12 cellular contexts compared by ENCODE assay signal in the genomic region with DNA sequence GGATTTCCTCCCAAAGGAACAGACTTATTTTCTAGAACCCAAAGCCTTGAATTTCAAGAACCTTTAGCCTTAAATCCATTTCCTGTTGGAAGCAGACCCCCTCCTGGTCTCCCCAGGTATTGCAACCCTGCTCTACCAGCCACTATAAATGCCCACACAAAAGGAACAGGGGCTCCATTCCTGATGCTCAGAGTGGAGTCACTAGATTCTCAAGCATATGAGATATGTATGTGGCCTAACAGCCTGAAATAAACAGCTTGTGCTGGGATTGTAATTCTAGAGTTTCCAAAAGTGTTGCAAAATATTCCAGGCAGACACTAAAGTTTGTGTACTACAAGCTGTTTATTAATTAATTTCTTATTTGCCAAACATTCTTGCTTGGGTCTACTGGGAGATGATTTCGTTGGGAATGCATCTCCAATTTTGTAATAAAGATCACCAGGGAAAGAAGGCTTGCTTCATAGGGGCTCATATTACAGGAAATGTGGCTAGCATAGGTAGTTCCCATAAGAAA. TPM values are rescaled to one million over a fixed set of nuclear protein-coding genes. Genes with fewer than 3 reads are reported as not detected.
A peak's percentile ranks its signal among the peaks of the same experiment; 100 is the strongest.
DNase-seq lines count a peak whose midpoint lies in the region; ATAC-seq and TF ChIP-seq lines count a peak whose summit lies in the region.
"Had no signal": no experiment of that assay in that cellular context is flagged by ENCODE, and none has a peak within 500 bp of the region (broad histone marks: within the 10 kb centered on the region; RNA-seq: fewer than 3 reads in every experiment).

No MANE protein-coding gene starts in this region.

- intact Hi-C loops in OCI-LY7 (cut with micrococcal nuclease; ENCODE audit: unreplicated experiment): no loop called here
- intact Hi-C loops in psoas muscle (cut with DNase I): no loop called here

- H3K27me3 ChIP-seq in DND-41 (ENCODE audit: insufficient read depth, low read length, poor library complexity) (peaks cover 3% of the 10 kb centered on the region), psoas muscle (ENCODE audit: insufficient read depth in 3 of 3, low read length in 2 of 3) (no peaks in the 10 kb centered on the region)

- WGBS in psoas muscle, 3 donors: 39 to 55% (median 40%) methylated on average over 1 of the region's 1 CpG

- H4K20me1 ChIP-seq in DND-41 (ENCODE audit: insufficient read depth, low read length) (no peaks in the 10 kb centered on the region), OCI-LY7 (ENCODE audit: insufficient read depth, low read length) (no peaks in the 10 kb centered on the region)

- POLR2A ChIA-PET in OCI-LY7 (lab: Charles Lee): no interaction called here

- H3K4me3 ChIP-seq in DND-41 (ENCODE audit: low read depth in 1 of 2, low read length in 2 of 2) (no peak overlapping the region), OCI-LY7 (ENCODE audit: low read depth, low read length, poor library complexity, severe bottlenecking) (no peak overlapping the region), fibroblast of mammary gland (ENCODE audit: control insufficient read depth, low read depth, low read length) (no peak overlapping the region), psoas muscle (no peak overlapping the region)

- H3K4me2 ChIP-seq in DND-41 (ENCODE audit: insufficient read depth, low read length) (no peak overlapping the region), OCI-LY7 (ENCODE audit: low read length) (no peak overlapping the region)

- no peaks in the 10 kb centered on the region for H3K9me2 ChIP-seq in OCI-LY7 (ENCODE audit: insufficient read depth, low read length)

- H3K4me1 ChIP-seq in DND-41 (ENCODE audit: insufficient read depth, low read length) (no peaks in the 10 kb centered on the region), OCI-LY7 (ENCODE audit: insufficient read depth, low read length, poor library complexity, severe bottlenecking) (no peaks in the 10 kb centered on the region), psoas muscle (no peaks in the 10 kb centered on the region)

- in situ Hi-C loops in GM13977 (cut with MboI; ENCODE audit: low pct_unique_long_range_greater_than_20kb, low sequenced_read_pairs, unreplicated experiment): no loop called here

- H3K27ac ChIP-seq in DND-41 (ENCODE audit: low read length): no peak overlapping the region
- H3K27ac ChIP-seq in OCI-LY7 (ENCODE audit: low read depth, low read length, poor library complexity, severe bottlenecking): no peak overlapping the region
- H3K27ac ChIP-seq in psoas muscle: peak overlapping the region; percentile 68

- no TSS peak for BruUV-seq in OCI-LY7 (replicated peaks; lab: Mats Ljungman, UMichigan)

- no peaks in the 10 kb centered on the region for H3K36me3 ChIP-seq in DND-41 (ENCODE audit: insufficient read depth, low read length)
- no peaks in the 10 kb centered on the region for H3K36me3 ChIP-seq in OCI-LY7 (ENCODE audit: insufficient read depth, low read length)
- no peaks in the 10 kb centered on the region for H3K36me3 ChIP-seq in psoas muscle (ENCODE audit: insufficient read depth in 1 of 2, low read depth in 1 of 2)

- H2AFZ ChIP-seq in DND-41 (ENCODE audit: low read depth, low read length): no peak overlapping the region
- H2AFZ ChIP-seq in OCI-LY7 (ENCODE audit: low read length): no peak overlapping the region

- H3K79me2 ChIP-seq in DND-41 (ENCODE audit: insufficient read depth, low read length) (no peaks in the 10 kb centered on the region), OCI-LY7 (ENCODE audit: insufficient read depth, low read depth, low read length) (no peaks in the 10 kb centered on the region)

- ATAC-seq in DND-41 (ENCODE audit: insufficient read depth, low read depth) (no peak), psoas muscle (peak; percentile 26 to 51 (median 38)), HG02678 (IDR thresholded peaks at IDR 0.05; ENCODE audit: unreplicated experiment) (no peak)
- ATAC-seq: stimulated activated naive B cell treated with anti-CD40 and anti-IgM and Interleukin-4, amounts not matched to agents 10 μg/mL and 1 μg/mL and 100 μg/mL, for 72 hours had no signal

- H3K9me3 ChIP-seq in DND-41 (ENCODE audit: insufficient read depth, low read length, severe bottlenecking) (no peaks in the 10 kb centered on the region), OCI-LY7 (ENCODE audit: low read length) (peaks cover 7% of the 10 kb centered on the region; the same call in 1 of the 2 replicates), psoas muscle (no peaks in the 10 kb centered on the region)

- DNase-seq in DND-41 (no peak), OCI-LY7 (ENCODE audit: low spot score) (no peak), fibroblast of mammary gland (ENCODE audit: low read depth) (peak; percentile 92), psoas muscle (no peak), GM13977 (ENCODE audit: low spot score) (no peak), NCI-H2171 (lab: John Stamatoyannopoulos, UW) (no peak), NCI-H2227 treated with DMSO at 0.1 percent for 48 hours (lab: John Stamatoyannopoulos, UW) (no peak)
- DNase-seq: activated effector memory CD4-positive, alpha-beta T cell treated with Interleukin-2 at 50 U/mL for 16 hours; NCI-H345; stimulated activated naive B cell treated with anti-CD40 and anti-IgM and Interleukin-4, amounts not matched to agents 10 μg/mL and 1 μg/mL and 100 μg/mL, for 72 hours had no signal

- peak; percentile 41 for TF ChIP-seq CTCF in DND-41 (IDR thresholded peaks at IDR 0.05; ENCODE audit: borderline replicate concordance, extremely low read depth, low read length, poor library complexity, severe bottlenecking)
- peak; percentile 57 for TF ChIP-seq CTCF in OCI-LY7 (conservative IDR thresholded peaks at IDR 0.05; ENCODE audit: low read length)
- TF ChIP-seq CTCF in fibroblast of mammary gland (conservative IDR thresholded peaks at IDR 0.05; ENCODE audit: control insufficient read depth, insufficient read depth, low read depth, low read length): peak; percentile 49
- TF ChIP-seq CTCF in psoas muscle (IDR thresholded peaks at IDR 0.05): peak; percentile 21
- TF ChIP-seq CTCF in GM13977 (IDR thresholded peaks at IDR 0.05; ENCODE audit: extremely low read depth, insufficient read depth, missing control alignments): no peak

- CTCF ChIA-PET in OCI-LY7 (lab: Charles Lee; ENCODE audit: unreplicated experiment): no interaction called here

- H3K9ac ChIP-seq in DND-41 (ENCODE audit: low read depth, low read length): no peak overlapping the region

RNA-seq across cellular contexts. Expression of a gene that starts 44.8 kb away (rescaled TPM):
- not detected in 2 replicates for total RNA-seq in OCI-LY7 (2014; rRNA removed; shearing (Covaris generic))
- total RNA-seq in OCI-LY7 (2022): 0.35 and 0.53 TPM in 2 replicates
- total RNA-seq in psoas muscle: 1 to 10 TPM; 3.1 to 5.2 (median 4.5) TPM
- 1 to 10 TPM; 5.4 to 5.7 (median 5.6) TPM for polyA plus RNA-seq in psoas muscle
- total RNA-seq: pulmonary artery endothelial cell had no signal

Comparison
In these comparisons a context has a peak if more than half of its experiments do, and no peak if none do; other contexts are left out.
1. ATAC-seq: peak in psoas muscle (4 of 4); none in DND-41 (single experiment) and HG02678 (single experiment).